Comparison of ENCODE assay signal across 18 cellular contexts in genomic region chr15:56473017-56473416, GRCh38. TPM values are rescaled to one million over a fixed set of nuclear protein-coding genes. Genes with fewer than 3 reads are reported as not detected.
DNase-seq lines count a peak whose midpoint lies in the region; ATAC-seq and TF ChIP-seq lines count a peak whose summit lies in the region.
"Had no signal": no experiment of that assay in that cellular context is flagged by ENCODE, and none has a peak within 500 bp of the region (broad histone marks: within the 10 kb centered on the region; RNA-seq: fewer than 3 reads in every experiment).

No MANE protein-coding gene starts in this region.

- peak; percentile 32 for DNase-seq in OCI-M1 (lab: John Stamatoyannopoulos, UW)
- no peak for DNase-seq in activated CD8-positive, alpha-beta T cell treated with anti-CD3 and anti-CD28 coated beads for 36 hours
- no peak for DNase-seq in NCI-H2081 (lab: John Stamatoyannopoulos, UW)
- no peak for DNase-seq in posterior cingulate gyrus
- DNase-seq: 8988T; Calu3; CD4-positive, alpha-beta memory T cell; COR-L47; DMS53; DMS79 treated with DMSO at 0.1 percent for 48 hours; GF-D8; GOT3; HFFc6 had no signal

- no peak overlapping the region for H3K4me2 ChIP-seq in Loucy (ENCODE audit: low read depth, low read length, poor library complexity, severe bottlenecking)
- H3K4me2 ChIP-seq: A549 had no signal

- CTCF ChIA-PET in activated CD8-positive, alpha-beta T cell treated with anti-CD3 and anti-CD28 coated beads for 36 hours (lab: Charles Lee), result no interaction called here

- ATAC-seq in SK-N-SH treated with all-trans-retinoic acid at 6 μM for 48 hours, result no peak
- ATAC-seq in activated CD8-positive, alpha-beta T cell treated with anti-CD3 and anti-CD28 coated beads for 36 hours, result no peak

- H3K9me3 Mint-ChIP-seq in activated CD8-positive, alpha-beta T cell treated with anti-CD3 and anti-CD28 coated beads for 36 hours, result peaks cover 2% of the 10 kb centered on the region
- H3K9me3 Mint-ChIP-seq: HFFc6 had no signal

- no peaks in the 10 kb centered on the region for H3K9me3 ChIP-seq in Loucy (ENCODE audit: insufficient read depth, low read depth, low read length)
- H3K9me3 ChIP-seq: HAP-1 had no signal

- POLR2A ChIA-PET in activated CD8-positive, alpha-beta T cell treated with anti-CD3 and anti-CD28 coated beads for 36 hours (lab: Charles Lee), result no interaction called here

- H3K27ac Mint-ChIP-seq in activated CD8-positive, alpha-beta T cell treated with anti-CD3 and anti-CD28 coated beads for 36 hours, result no peak overlapping the region
- H3K27ac Mint-ChIP-seq: CD4-positive, alpha-beta memory T cell; HFFc6 had no signal

- intact Hi-C loops in activated CD8-positive, alpha-beta T cell treated with anti-CD3 and anti-CD28 coated beads for 36 hours (cut with micrococcal nuclease), result no loop called here
- intact Hi-C loops in posterior cingulate gyrus (cut with DNase I), result no loop called here

- H3K36me3 ChIP-seq in ACC112 (ENCODE audit: insufficient read depth, low read length) (no peaks in the 10 kb centered on the region), Loucy (ENCODE audit: insufficient read depth, low read length) (no peaks in the 10 kb centered on the region)
- H3K36me3 ChIP-seq: HAP-1 had no signal

- no peak overlapping the region for H3K9ac ChIP-seq in Loucy (ENCODE audit: low read depth, low read length, poor library complexity, severe bottlenecking)

- H3K4me1 ChIP-seq in ACC112 (ENCODE audit: control insufficient read depth, insufficient read depth, low read length, unreplicated experiment) (peaks cover 2% of the 10 kb centered on the region), Loucy (ENCODE audit: insufficient read depth, low read length, poor library complexity, severe bottlenecking) (peaks cover 14% of the 10 kb centered on the region)
- H3K4me1 ChIP-seq: A549, HAP-1 had no signal

- no peak overlapping the region for H3K4me3 ChIP-seq in ACC112 (ENCODE audit: low read depth, low read length)
- no peak overlapping the region for H3K4me3 ChIP-seq in Loucy (ENCODE audit: low read length, poor library complexity, severe bottlenecking)
- H3K4me3 ChIP-seq: A549, HAP-1 had no signal

- no peaks in the 10 kb centered on the region for H4K20me1 ChIP-seq in Loucy (ENCODE audit: insufficient read depth, low read length, poor library complexity, severe bottlenecking)

- H3K27me3 ChIP-seq in ACC112 (ENCODE audit: insufficient read depth, low read length), result no peaks in the 10 kb centered on the region
- no peaks in the 10 kb centered on the region for H3K27me3 ChIP-seq in Loucy (ENCODE audit: insufficient read depth, low read length, poor library complexity, severe bottlenecking)

- H3K27me3 Mint-ChIP-seq in activated CD8-positive, alpha-beta T cell treated with anti-CD3 and anti-CD28 coated beads for 36 hours, result peaks cover 1% of the 10 kb centered on the region

- H2AFZ ChIP-seq in ACC112 (ENCODE audit: low read length, unreplicated experiment) (peak overlapping the region; percentile 55), Loucy (ENCODE audit: low read length) (peak overlapping the region; percentile 3; the same call in 1 of the 2 replicates)

- TF ChIP-seq CTCF in Loucy (conservative IDR thresholded peaks at IDR 0.05; ENCODE audit: low read length), result no peak
- no peak for TF ChIP-seq CTCF in activated CD8-positive, alpha-beta T cell treated with anti-CD3 and anti-CD28 coated beads for 36 hours (IDR thresholded peaks at IDR 0.05)

- H3K9me2 ChIP-seq in Loucy (replicated peaks; ENCODE audit: low read depth, low read length), result no peaks in the 10 kb centered on the region

- H3K79me2 ChIP-seq in ACC112 (ENCODE audit: control insufficient read depth, insufficient read depth, low read length, unreplicated experiment), result no peaks in the 10 kb centered on the region
- H3K79me2 ChIP-seq in Loucy (ENCODE audit: insufficient read depth, low read length), result no peaks in the 10 kb centered on the region

- peaks cover 9% of the 10 kb centered on the region for H3K4me1 Mint-ChIP-seq in activated CD8-positive, alpha-beta T cell treated with anti-CD3 and anti-CD28 coated beads for 36 hours (ENCODE audit: low read depth)

- H3F3A ChIP-seq in Loucy (ENCODE audit: low read depth), result no peaks in the 10 kb centered on the region

- H3K36me3 Mint-ChIP-seq in activated CD8-positive, alpha-beta T cell treated with anti-CD3 and anti-CD28 coated beads for 36 hours (ENCODE audit: low read depth), result no peaks in the 10 kb centered on the region
- H3K36me3 Mint-ChIP-seq: CD4-positive, alpha-beta memory T cell had no signal

- H3K27ac ChIP-seq in ACC112 (ENCODE audit: low read depth, low read length), result no peak overlapping the region
- H3K27ac ChIP-seq: A549 had no signal

- no peak overlapping the region for H3K4me3 Mint-ChIP-seq in activated CD8-positive, alpha-beta T cell treated with anti-CD3 and anti-CD28 coated beads for 36 hours
- H3K4me3 Mint-ChIP-seq: CD4-positive, alpha-beta memory T cell; HFFc6 had no signal

TF ChIP-seq in SK-N-SH treated with all-trans-retinoic acid at 6 μM for 48 hours, 23 proteins besides CTCF, POLR2A, EP300 and RAD21:
- TF ChIP-seq TCF4 (CRISPR knock-in tag; IDR thresholded peaks at IDR 0.05; ENCODE audit: borderline replicate concordance) (peak; percentile 60; the same call in 1 of the 2 replicates), SNAI2 (CRISPR knock-in tag; IDR thresholded peaks at IDR 0.05) (no peak), ESRRG (CRISPR knock-in tag; IDR thresholded peaks at IDR 0.05) (no peak), TOX (CRISPR knock-in tag; IDR thresholded peaks at IDR 0.05; ENCODE audit: borderline replicate concordance) (no peak), ARNTL (CRISPR knock-in tag; IDR thresholded peaks at IDR 0.05; ENCODE audit: borderline replicate concordance, low read depth) (no peak), ZC3H10 (CRISPR knock-in tag; IDR thresholded peaks at IDR 0.05) (no peak), CSDC2 (CRISPR knock-in tag; IDR thresholded peaks at IDR 0.05) (no peak)
- TF ChIP-seq, protein P1, sequence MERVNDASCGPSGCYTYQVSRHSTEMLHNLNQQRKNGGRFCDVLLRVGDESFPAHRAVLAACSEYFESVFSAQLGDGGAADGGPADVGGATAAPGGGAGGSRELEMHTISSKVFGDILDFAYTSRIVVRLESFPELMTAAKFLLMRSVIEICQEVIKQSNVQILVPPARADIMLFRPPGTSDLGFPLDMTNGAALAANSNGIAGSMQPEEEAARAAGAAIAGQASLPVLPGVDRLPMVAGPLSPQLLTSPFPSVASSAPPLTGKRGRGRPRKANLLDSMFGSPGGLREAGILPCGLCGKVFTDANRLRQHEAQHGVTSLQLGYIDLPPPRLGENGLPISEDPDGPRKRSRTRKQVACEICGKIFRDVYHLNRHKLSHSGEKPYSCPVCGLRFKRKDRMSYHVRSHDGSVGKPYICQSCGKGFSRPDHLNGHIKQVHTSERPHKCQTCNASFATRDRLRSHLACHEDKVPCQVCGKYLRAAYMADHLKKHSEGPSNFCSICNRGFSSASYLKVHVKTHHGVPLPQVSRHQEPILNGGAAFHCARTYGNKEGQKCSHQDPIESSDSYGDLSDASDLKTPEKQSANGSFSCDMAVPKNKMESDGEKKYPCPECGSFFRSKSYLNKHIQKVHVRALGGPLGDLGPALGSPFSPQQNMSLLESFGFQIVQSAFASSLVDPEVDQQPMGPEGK (CRISPR knock-in tag; IDR thresholded peaks at IDR 0.05; ENCODE audit: borderline replicate concordance), result no peak
- TF ChIP-seq, protein P2, sequence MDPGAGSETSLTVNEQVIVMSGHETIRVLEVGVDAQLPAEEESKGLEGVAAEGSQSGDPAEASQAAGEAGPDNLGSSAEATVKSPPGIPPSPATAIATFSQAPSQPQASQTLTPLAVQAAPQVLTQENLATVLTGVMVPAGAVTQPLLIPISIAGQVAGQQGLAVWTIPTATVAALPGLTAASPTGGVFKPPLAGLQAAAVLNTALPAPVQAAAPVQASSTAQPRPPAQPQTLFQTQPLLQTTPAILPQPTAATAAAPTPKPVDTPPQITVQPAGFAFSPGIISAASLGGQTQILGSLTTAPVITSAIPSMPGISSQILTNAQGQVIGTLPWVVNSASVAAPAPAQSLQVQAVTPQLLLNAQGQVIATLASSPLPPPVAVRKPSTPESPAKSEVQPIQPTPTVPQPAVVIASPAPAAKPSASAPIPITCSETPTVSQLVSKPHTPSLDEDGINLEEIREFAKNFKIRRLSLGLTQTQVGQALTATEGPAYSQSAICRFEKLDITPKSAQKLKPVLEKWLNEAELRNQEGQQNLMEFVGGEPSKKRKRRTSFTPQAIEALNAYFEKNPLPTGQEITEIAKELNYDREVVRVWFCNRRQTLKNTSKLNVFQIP (CRISPR knock-in tag; IDR thresholded peaks at IDR 0.05; ENCODE audit: borderline replicate concordance, low read depth), result no peak

RNA-seq across cellular contexts. Expression of gene MNS1, which starts 8.1 kb away (rescaled TPM):
- total RNA-seq in activated CD8-positive, alpha-beta T cell treated with anti-CD3 and anti-CD28 coated beads for 36 hours, result under 1 TPM; 0.29 to 0.95 TPM
- total RNA-seq: CD4-positive, alpha-beta memory T cell had no signal
